ENCODE assay signal across 12 cellular contexts in the genomic region with DNA sequence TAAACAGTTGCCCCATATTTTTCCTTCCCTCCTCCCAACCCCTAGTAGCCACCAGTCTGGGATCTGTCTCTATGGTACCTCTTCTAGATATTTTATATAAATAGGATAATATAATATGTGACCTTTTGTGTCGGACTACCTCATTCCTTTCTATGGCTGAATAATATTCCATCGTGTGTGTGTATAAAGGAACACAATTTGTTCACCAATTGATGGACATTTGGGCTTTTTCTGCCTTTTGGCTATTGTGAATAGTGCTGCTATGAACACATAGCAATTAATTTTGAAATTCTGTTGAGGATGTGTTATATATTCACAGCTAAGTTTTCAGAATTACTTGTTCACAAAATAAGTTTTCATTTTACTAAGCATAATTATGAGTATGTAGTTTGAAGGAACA. TPM values are rescaled to one million over a fixed set of nuclear protein-coding genes. Genes with fewer than 3 reads are reported as not detected.
DNase-seq lines count a peak whose midpoint lies in the region; ATAC-seq, FAIRE-seq and TF ChIP-seq lines count a peak whose summit lies in the region.
"Had no signal": no experiment of that assay in that cellular context is flagged by ENCODE, and none has a peak within 500 bp of the region (broad histone marks: within the 10 kb centered on the region; RNA-seq: fewer than 3 reads in every experiment).

No MANE protein-coding gene starts in this region.

- intact Hi-C loops in CD4-positive, alpha-beta T cell (cut with DNase I, micrococcal nuclease), result loop anchor here (5.0 to 10.0 kb wide), 2 partner anchors 45 to 843 kb away; a partner anchor contains a TSS
- intact Hi-C loops in ascending aorta (cut with DNase I), result loop anchor here (10.0 kb wide), 1 partner anchor 237 kb away; no protein-coding TSS in a partner anchor

- no peaks in the 10 kb centered on the region for H3K36me3 ChIP-seq in ascending aorta
- H3K36me3 ChIP-seq: neutrophil, thyroid gland had no signal

- H3K27ac Mint-ChIP-seq in CD4-positive, alpha-beta T cell, result peak overlapping the region; percentile 89
- H3K27ac Mint-ChIP-seq in HFFc6 (peak overlapping the region; percentile 30; the same call in 1 of the 2 replicates), nephron (no peak overlapping the region)

- POLR2A ChIA-PET in CD4-positive, alpha-beta T cell (lab: Charles Lee), result interaction anchor here (0.9 to 6.1 kb wide), 2 partner anchors 17 to 148 kb away, joined by 3 to 174 read pairs; a partner anchor contains a TSS

- H3K27me3 ChIP-seq in CD4-positive, alpha-beta T cell (ENCODE audit: control insufficient read depth, insufficient read depth, low read length), result no peaks in the 10 kb centered on the region
- H3K27me3 ChIP-seq in ascending aorta, result no peaks in the 10 kb centered on the region
- H3K27me3 ChIP-seq: neutrophil, thyroid gland had no signal

- no peak for FAIRE-seq in D721Med (lab: Jason Lieb, UNC)
- FAIRE-seq: GM18507 had no signal

- no peaks in the 10 kb centered on the region for H3K27me3 Mint-ChIP-seq in CD4-positive, alpha-beta T cell
- H3K27me3 Mint-ChIP-seq in HFFc6 (ENCODE audit: insufficient read depth), result no peaks in the 10 kb centered on the region
- no peaks in the 10 kb centered on the region for H3K27me3 Mint-ChIP-seq in nephron (ENCODE audit: low read depth)

- peaks cover 74% of the 10 kb centered on the region for H3K4me1 Mint-ChIP-seq in CD4-positive, alpha-beta T cell (ENCODE audit: low read depth)
- peaks cover 64% of the 10 kb centered on the region for H3K4me1 Mint-ChIP-seq in HFFc6 (ENCODE audit: low read depth)
- H3K4me1 Mint-ChIP-seq in nephron, result peaks cover 57% of the 10 kb centered on the region

- H3K9me3 ChIP-seq in CD4-positive, alpha-beta T cell (ENCODE audit: control insufficient read depth, low read length), result no peaks in the 10 kb centered on the region
- no peaks in the 10 kb centered on the region for H3K9me3 ChIP-seq in ascending aorta
- H3K9me3 ChIP-seq: neutrophil, thyroid gland had no signal

- H3K4me3 ChIP-seq in ascending aorta, result peak overlapping the region; percentile 90 to 96

- no peak for DNase-seq in CD4-positive, alpha-beta T cell
- no peak for DNase-seq in HFFc6
- no peak for DNase-seq in ascending aorta (ENCODE audit: low spot score in 2 of 2)
- no peak for DNase-seq in D721Med (ENCODE audit: insufficient read length, low spot score)
- DNase-seq in dermis blood vessel endothelial cell, result no peak
- no peak for DNase-seq in central memory CD4-positive, alpha-beta T cell
- DNase-seq: NCI-H510A treated with DMSO at 0.1 percent for 48 hours, thyroid gland had no signal

- no peak for TF ChIP-seq CTCF in CD4-positive, alpha-beta T cell (IDR thresholded peaks at IDR 0.05)
- TF ChIP-seq CTCF in HFFc6 (IDR thresholded peaks at IDR 0.05) (no peak), ascending aorta (IDR thresholded peaks at IDR 0.05) (no peak), nephron (IDR thresholded peaks at IDR 0.05; ENCODE audit: unreplicated experiment in 3 of 3) (no peak), D721Med (IDR thresholded peaks at IDR 0.05; ENCODE audit: insufficient read depth, missing control alignments) (no peak)

- peaks cover 14 to 37% of the 10 kb centered on the region in 2 donors for H3K4me1 ChIP-seq in ascending aorta

- H3K27ac ChIP-seq in CD4-positive, alpha-beta T cell (ENCODE audit: low read depth, low read length), result no peak overlapping the region
- peak overlapping the region; percentile 5 to 6 for H3K27ac ChIP-seq in ascending aorta

- peaks cover 12% of the 10 kb centered on the region for H3K36me3 Mint-ChIP-seq in CD4-positive, alpha-beta T cell (ENCODE audit: low read depth)
- H3K36me3 Mint-ChIP-seq in HFFc6 (ENCODE audit: low read depth), result no peaks in the 10 kb centered on the region
- H3K36me3 Mint-ChIP-seq in nephron (ENCODE audit: low read depth), result no peaks in the 10 kb centered on the region

- peak overlapping the region; percentile 79 for H3K4me3 Mint-ChIP-seq in CD4-positive, alpha-beta T cell
- H3K4me3 Mint-ChIP-seq in HFFc6 (peak overlapping the region; percentile 90), nephron (peak overlapping the region; percentile 38 to 77 (median 51))

- H3K9me3 Mint-ChIP-seq in CD4-positive, alpha-beta T cell, result no peaks in the 10 kb centered on the region
- no peaks in the 10 kb centered on the region for H3K9me3 Mint-ChIP-seq in HFFc6
- no peaks in the 10 kb centered on the region for H3K9me3 Mint-ChIP-seq in nephron

- CTCF ChIA-PET in CD4-positive, alpha-beta T cell (lab: Charles Lee), result interaction anchor here (0.5 kb wide), 1 partner anchor 47 kb away, joined by 3 read pairs; no protein-coding TSS in a partner anchor

- no peak for ATAC-seq in CD4-positive, alpha-beta T cell (ENCODE audit: poor library complexity)
- no peak for ATAC-seq in GM21367 (IDR thresholded peaks at IDR 0.05; ENCODE audit: unreplicated experiment)

RNA-seq across cellular contexts. Expression of a gene that starts 2.5 kb away (rescaled TPM):
- 10 to 100 TPM; 84.8 to 94.4 TPM for total RNA-seq in CD4-positive, alpha-beta T cell
- 10 to 100 TPM; 17.2 to 20.7 (median 19.9) TPM for total RNA-seq in HFFc6 (2021; fragmentation: NEBNext Ultra II Directional; extraction: Animal tissue kit (Norgen Biotek cat#: 25700))
- total RNA-seq in ascending aorta (36.4 TPM), dermis blood vessel endothelial cell (14.1 and 31.6 TPM in 2 replicates)

Comparison
In these comparisons a context has a peak if more than half of its experiments do, and no peak if none do; other contexts are left out.
1. H3K27ac Mint-ChIP-seq: peak in CD4-positive, alpha-beta T cell (single experiment) and HFFc6 (single experiment); none in nephron (0 of 3).
2. Peak in every context shown above with its lines, with median percentiles within 50 percentile points of each other: H3K4me3 Mint-ChIP-seq.